Comparison of ENCODE assay signal across 1 cellular context in the genomic region with DNA sequence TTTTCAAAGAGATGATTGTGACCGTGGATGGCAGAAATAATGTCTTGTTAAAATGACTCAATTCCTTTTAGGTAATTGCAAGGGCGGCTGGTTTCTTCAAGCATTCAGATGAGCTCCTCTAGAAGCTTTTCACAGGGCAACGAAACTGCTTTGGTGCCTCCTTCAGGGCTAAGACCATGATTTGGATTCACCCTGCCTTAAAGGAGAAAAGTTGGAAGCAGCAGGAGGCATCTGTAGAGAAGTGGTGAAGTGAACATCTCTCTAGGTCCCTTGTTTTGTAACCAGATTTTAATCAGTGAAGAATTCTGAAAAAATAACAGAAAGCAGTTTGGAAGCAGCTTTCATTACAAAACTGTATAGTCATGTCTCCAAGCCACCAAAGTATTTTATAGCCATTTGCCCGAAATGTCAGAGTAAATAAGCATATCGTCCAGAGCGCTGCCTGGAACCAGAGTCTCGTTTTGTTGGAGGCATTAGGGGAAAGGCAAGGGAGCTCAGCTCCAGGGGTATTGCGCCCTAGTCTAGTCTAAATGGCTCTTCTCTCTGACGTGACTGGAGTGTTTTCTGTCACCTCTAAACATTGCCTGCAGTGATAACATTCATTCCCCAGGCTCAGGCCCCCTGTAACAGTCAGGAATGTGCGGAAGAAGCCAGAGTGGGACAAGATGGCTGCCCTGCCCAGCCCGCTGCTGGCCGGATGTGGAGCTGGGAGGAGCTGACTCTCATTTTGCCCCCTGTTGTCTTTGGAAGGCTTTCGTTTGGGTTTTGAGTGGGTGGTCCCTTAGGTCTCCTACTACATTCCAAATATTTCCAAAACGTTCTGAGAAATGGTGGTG.
TF ChIP-seq lines count a peak whose summit lies in the region.

No MANE protein-coding gene starts in this region.

TF ChIP-seq in H1, 55 proteins besides CTCF, POLR2A, EP300 and RAD21:
- TF ChIP-seq RXRA (IDR thresholded peaks at IDR 0.05; ENCODE audit: insufficient read depth, low read depth, low read length) (no peak), YY1 (IDR thresholded peaks at IDR 0.05; ENCODE audit: low read depth, low read length) (peak; percentile 40; the same call in 1 of the 2 replicates), RNF2 (IDR thresholded peaks at IDR 0.05; ENCODE audit: borderline replicate concordance, low read depth, low read length, missing control alignments, poor library complexity, severe bottlenecking) (no peak), SP1 (IDR thresholded peaks at IDR 0.05; ENCODE audit: low read depth, low read length) (no peak)
